1 cellular context compared by ENCODE assay signal in the genomic region with DNA sequence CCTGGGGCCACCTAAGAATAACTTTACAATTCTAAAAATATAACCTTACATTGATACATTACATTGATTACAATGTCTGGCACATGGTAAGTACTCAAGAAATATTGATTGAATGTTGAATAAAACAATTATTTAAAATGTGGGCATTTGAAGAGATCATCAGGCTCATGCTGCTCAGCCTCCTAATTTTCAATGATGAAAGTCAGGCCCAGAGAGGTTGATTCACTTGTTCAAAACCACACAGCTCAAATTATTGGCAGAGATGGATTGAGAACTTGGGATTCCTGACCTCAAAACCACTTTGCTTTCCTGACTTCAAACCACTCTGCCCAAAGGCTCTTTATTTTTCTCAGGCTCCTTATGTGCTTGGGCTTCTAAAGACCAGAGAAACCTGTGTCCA.
TF ChIP-seq lines count a peak whose summit lies in the region.

No MANE protein-coding gene starts in this region.

TF ChIP-seq in endothelial cell of umbilical vein, 7 proteins besides CTCF, POLR2A, EP300 and RAD21:
- TF ChIP-seq FOS (IDR thresholded peaks at IDR 0.05; ENCODE audit: borderline replicate concordance, insufficient read depth, low read length) = no peak
